ENCODE assay signal across 28 cellular contexts in genomic region chr22:27598792-27599191, GRCh38.
"Had no signal": no experiment of that assay in that cellular context is flagged by ENCODE, and none has a peak within 500 bp of the region (broad histone marks: within the 10 kb centered on the region; RNA-seq: fewer than 3 reads in every experiment).

No MANE protein-coding gene starts in this region.

- ATAC-seq: activated CD8-positive, alpha-beta memory T cell treated with anti-CD3 and anti-CD28 coated beads, Interleukin-2, amount 10 ng/mL, durations not matched to agents 7 days and 5 days; activated naive CD4-positive, alpha-beta T cell treated with anti-CD3 and anti-CD28 coated beads, Interleukin-2, amount 50 U/mL, for 72 hours; activated naive CD8-positive, alpha-beta T cell treated with anti-CD3 and anti-CD28 coated beads, Interleukin-2, amount 50 U/mL, for 24 hours; Panc1; Right ventricle myocardium inferior had no signal

- H3K36me3 ChIP-seq: MG63 had no signal

- H3K9ac ChIP-seq: SK-N-SH had no signal

- H3K9me3 ChIP-seq: MG63, SK-N-SH had no signal

- DNase-seq: activated B cell treated with CpG ODN at 0.5 μM for 24 hours; activated CD4-positive, alpha-beta T cell treated with anti-CD3 and anti-CD28 coated beads for 1 hour; activated CD4-positive, alpha-beta T cell treated with anti-CD3 and anti-CD28 coated beads, Interleukin-2, amount 10 ng/mL, durations not matched to agents 24 days and 14 days; activated CD4-positive, alpha-beta T cell treated with anti-CD3 and anti-CD28 coated beads, Interleukin-2, amount 50 U/mL, for 48 hours; activated CD8-positive, alpha-beta memory T cell treated with anti-CD3 and anti-CD28 coated beads, Interleukin-2, amount 10 ng/mL, durations not matched to agents 7 days and 5 days; activated effector memory CD4-positive, alpha-beta T cell treated with anti-CD3 and anti-CD28 coated beads, Interleukin-2, amount 50 U/mL, for 16 hours; activated naive CD4-positive, alpha-beta T cell treated with Interleukin-2 at 50 U/mL for 16 hours; activated naive CD8-positive, alpha-beta T cell treated with anti-CD3 and anti-CD28 coated beads, Interleukin-2, amount 50 U/mL, for 24 hours; activated T-cell treated with anti-CD3 and anti-CD28 coated beads, Interleukin-2, amount 50 U/mL, for 24 hours; amniotic stem cell; cortex of kidney; MG63; NCI-H1092 treated with DMSO at 0.1 percent for 48 hours; NCI-H1417 treated with DMSO at 0.1 percent for 48 hours; NCI-H1694; NCI-H2029; NCI-H2107; NCI-H2171 treated with DMSO at 0.1 percent for 48 hours; NCI-H226; NCI-H510A; NCI-H526 treated with DMSO at 0.1 percent for 48 hours; NK-92 treated with Interleukin-12 subunit alpha and Interleukin-12 subunit beta, amount 100 ng/mL, for 24 hours; OCI-M1; RPMI8226; SK-N-SH had no signal

- H3K4me3 ChIP-seq: MG63 had no signal
